In the genomic region with DNA sequence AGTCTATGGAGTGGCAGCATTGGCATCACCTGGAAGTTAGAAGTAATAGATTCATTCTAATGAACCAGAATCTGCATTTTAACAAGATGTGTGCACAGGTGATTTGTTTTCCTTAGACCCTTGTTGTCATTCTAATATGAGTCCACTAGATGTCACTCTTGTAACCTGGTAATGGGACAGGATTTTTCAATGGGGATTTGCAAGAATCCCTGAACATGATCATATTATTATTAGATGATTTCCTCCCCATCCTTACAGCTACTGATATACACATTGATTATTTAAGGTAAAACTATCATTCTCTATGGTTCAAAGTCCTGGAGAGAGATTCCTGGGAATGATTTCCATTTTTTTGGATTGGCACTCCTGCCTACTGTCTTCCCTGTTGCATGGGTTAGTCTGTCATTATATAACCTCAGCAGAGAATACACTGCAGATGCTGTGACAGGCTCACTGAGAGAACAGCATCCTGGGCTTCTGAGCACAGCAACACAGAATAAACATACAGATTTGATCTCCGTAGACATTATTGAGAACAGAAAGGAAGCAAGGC, we compare ENCODE assay signal across 9 cellular contexts.
A peak's percentile ranks its signal among the peaks of the same experiment; 100 is the strongest.
DNase-seq lines count a peak whose midpoint lies in the region; ATAC-seq, FAIRE-seq and TF ChIP-seq lines count a peak whose summit lies in the region.
"Had no signal": no experiment of that assay in that cellular context is flagged by ENCODE, and none has a peak within 500 bp of the region (broad histone marks: within the 10 kb centered on the region; RNA-seq: fewer than 3 reads in every experiment).

No MANE protein-coding gene starts in this region.

- no peaks in the 10 kb centered on the region for H3K4me1 Mint-ChIP-seq in activated T-helper 1 cell treated with anti-CD3 and anti-CD28 coated beads, Interleukin-12 subunit alpha, Interleukin-12 subunit beta, Interleukin-2, Interleukin-4 antibody, amounts not matched to agents 30 ng/mL and 10 ng/mL and 1 ng/mL, durations not matched to agents 14 hours and 24 hours and 36 hours (ENCODE audit: low read depth)

- peak; percentile 88 for FAIRE-seq in endometrium (lab: Jason Lieb, UNC)
- FAIRE-seq: colon had no signal

- no peak overlapping the region for H3K9ac ChIP-seq in PC-3 (ENCODE audit: low read length)

- no peaks in the 10 kb centered on the region for H3K36me3 Mint-ChIP-seq in activated T-helper 1 cell treated with anti-CD3 and anti-CD28 coated beads, Interleukin-12 subunit alpha, Interleukin-12 subunit beta, Interleukin-2, Interleukin-4 antibody, amounts not matched to agents 30 ng/mL and 10 ng/mL and 1 ng/mL, durations not matched to agents 14 hours and 24 hours and 36 hours (ENCODE audit: low read depth)

- no peaks in the 10 kb centered on the region for H3K9me3 Mint-ChIP-seq in activated T-helper 1 cell treated with anti-CD3 and anti-CD28 coated beads, Interleukin-12 subunit alpha, Interleukin-12 subunit beta, Interleukin-2, Interleukin-4 antibody, amounts not matched to agents 30 ng/mL and 10 ng/mL and 1 ng/mL, durations not matched to agents 14 hours and 24 hours and 36 hours

- no peaks in the 10 kb centered on the region for H3K9me2 ChIP-seq in PC-3 (replicated peaks; ENCODE audit: low read length)

- no peaks in the 10 kb centered on the region for H3K27me3 Mint-ChIP-seq in activated T-helper 1 cell treated with anti-CD3 and anti-CD28 coated beads, Interleukin-12 subunit alpha, Interleukin-12 subunit beta, Interleukin-2, Interleukin-4 antibody, amounts not matched to agents 30 ng/mL and 10 ng/mL and 1 ng/mL, durations not matched to agents 14 hours and 24 hours and 36 hours (ENCODE audit: insufficient read depth)

- no peak overlapping the region for H3K4me2 ChIP-seq in PC-3 (ENCODE audit: low read length)

- POLR2A ChIA-PET in A673 (lab: Charles Lee; ENCODE audit: low non-redundant PET) = no interaction called here
- POLR2A ChIA-PET in PC-3 (lab: Charles Lee; ENCODE audit: unreplicated experiment) = interaction anchor here (0.7 kb wide), 1 partner anchor 67 kb away, joined by 4 read pairs; no protein-coding TSS in a partner anchor

- H2AFZ ChIP-seq in PC-3 (ENCODE audit: low read length) = no peak overlapping the region

- H4K20me1 ChIP-seq in PC-3 (ENCODE audit: low read length) = no peaks in the 10 kb centered on the region

- H3K27ac Mint-ChIP-seq in activated T-helper 1 cell treated with anti-CD3 and anti-CD28 coated beads, Interleukin-12 subunit alpha, Interleukin-12 subunit beta, Interleukin-2, Interleukin-4 antibody, amounts not matched to agents 30 ng/mL and 10 ng/mL and 1 ng/mL, durations not matched to agents 14 hours and 24 hours and 36 hours = no peak overlapping the region

- H3K4me3 ChIP-seq in A673 (ENCODE audit: low read depth, low read length, poor library complexity, severe bottlenecking) (no peak overlapping the region), PC-3 (ENCODE audit: low read length) (no peak overlapping the region)

- ATAC-seq in PC-3 (peak; percentile 62), HG03097 (IDR thresholded peaks at IDR 0.05; ENCODE audit: low FRiP score, unreplicated experiment) (no peak)

- no TSS peak for BruUV-seq in A673 (replicated peaks; lab: Mats Ljungman, UMichigan)
- BruUV-seq in PC-3 (replicated peaks; lab: Mats Ljungman, UMichigan) = no TSS peak

- peak; percentile 58 for DNase-seq in A673 (ENCODE audit: low spot score)
- DNase-seq in HT1080 (ENCODE audit: low read depth) = peak; percentile 42
- DNase-seq in PC-3 = peak; percentile 75
- DNase-seq in middle frontal gyrus (ENCODE audit: extremely low spot score, low spot score) = peak; percentile 34
- no peak for DNase-seq in activated T-helper 1 cell treated with anti-CD3 and anti-CD28 coated beads, Interleukin-12 subunit alpha, Interleukin-12 subunit beta, Interleukin-2, Interleukin-4 antibody, amounts not matched to agents 30 ng/mL and 10 ng/mL and 1 ng/mL, durations not matched to agents 14 hours and 24 hours and 36 hours (ENCODE audit: low spot score)

- H3K27me3 ChIP-seq in A673 (replicated peaks; ENCODE audit: insufficient read depth, low read depth, low read length, poor library complexity) = no peaks in the 10 kb centered on the region
- no peaks in the 10 kb centered on the region for H3K27me3 ChIP-seq in PC-3 (ENCODE audit: low read length)

- TF ChIP-seq CTCF in A673 (conservative IDR thresholded peaks at IDR 0.05; ENCODE audit: low read depth, low read length) (peak; percentile 75), GM12874 (IDR thresholded peaks at IDR 0.05; ENCODE audit: insufficient read depth, low read depth, low read length) (peak; percentile 50; the same call in 1 of the 2 replicates), PC-3 (conservative IDR thresholded peaks at IDR 0.05; ENCODE audit: low read depth, low read length) (peak; percentile 77)

- no peaks in the 10 kb centered on the region for H3K9me3 ChIP-seq in A673 (ENCODE audit: low read depth, low read length, poor library complexity, severe bottlenecking)
- H3K9me3 ChIP-seq in PC-3 (ENCODE audit: low read length) = no peaks in the 10 kb centered on the region

- no peaks in the 10 kb centered on the region for H3F3A ChIP-seq in PC-3 (ENCODE audit: low read length, unreplicated experiment)

- no peaks in the 10 kb centered on the region for H3K79me2 ChIP-seq in PC-3 (ENCODE audit: low read length)

- H3K27ac ChIP-seq in A673 (ENCODE audit: low read depth, low read length, poor library complexity, severe bottlenecking) (no peak overlapping the region), PC-3 (ENCODE audit: low read length) (no peak overlapping the region)

- intact Hi-C loops in A673 (cut with micrococcal nuclease; ENCODE audit: unreplicated experiment) (loop anchor here (2.0 to 5.0 kb wide), 4 partner anchors 97 to 1365 kb away; no protein-coding TSS in a partner anchor), PC-3 (cut with micrococcal nuclease) (loop anchor here (1.0 to 5.0 kb wide), 7 partner anchors 97 to 1613 kb away; no protein-coding TSS in a partner anchor)
- intact Hi-C loops in activated T-helper 1 cell treated with anti-CD3 and anti-CD28 coated beads, Interleukin-12 subunit alpha, Interleukin-12 subunit beta, Interleukin-2, Interleukin-4 antibody, amounts not matched to agents 30 ng/mL and 10 ng/mL and 1 ng/mL, durations not matched to agents 14 hours and 24 hours and 36 hours (cut with micrococcal nuclease) = loop anchor here (1.0 to 2.0 kb wide), 2 partner anchors 1367 to 1375 kb away; no protein-coding TSS in a partner anchor

- CTCF ChIA-PET in A673 (lab: Charles Lee) (no interaction called here), PC-3 (lab: Charles Lee) (no interaction called here)

- H3K36me3 ChIP-seq in A673 (ENCODE audit: insufficient read depth, low read length, poor library complexity, severe bottlenecking) (no peaks in the 10 kb centered on the region), PC-3 (ENCODE audit: low read depth, low read length) (no peaks in the 10 kb centered on the region)

- H3K4me1 ChIP-seq in A673 (ENCODE audit: insufficient read depth, low read length, poor library complexity, severe bottlenecking) (no peaks in the 10 kb centered on the region), PC-3 (ENCODE audit: insufficient read depth, low read length) (no peaks in the 10 kb centered on the region)

- no peak overlapping the region for H3K4me3 Mint-ChIP-seq in activated T-helper 1 cell treated with anti-CD3 and anti-CD28 coated beads, Interleukin-12 subunit alpha, Interleukin-12 subunit beta, Interleukin-2, Interleukin-4 antibody, amounts not matched to agents 30 ng/mL and 10 ng/mL and 1 ng/mL, durations not matched to agents 14 hours and 24 hours and 36 hours
